ENCODE assay signal across 1 cellular context in the genomic region with DNA sequence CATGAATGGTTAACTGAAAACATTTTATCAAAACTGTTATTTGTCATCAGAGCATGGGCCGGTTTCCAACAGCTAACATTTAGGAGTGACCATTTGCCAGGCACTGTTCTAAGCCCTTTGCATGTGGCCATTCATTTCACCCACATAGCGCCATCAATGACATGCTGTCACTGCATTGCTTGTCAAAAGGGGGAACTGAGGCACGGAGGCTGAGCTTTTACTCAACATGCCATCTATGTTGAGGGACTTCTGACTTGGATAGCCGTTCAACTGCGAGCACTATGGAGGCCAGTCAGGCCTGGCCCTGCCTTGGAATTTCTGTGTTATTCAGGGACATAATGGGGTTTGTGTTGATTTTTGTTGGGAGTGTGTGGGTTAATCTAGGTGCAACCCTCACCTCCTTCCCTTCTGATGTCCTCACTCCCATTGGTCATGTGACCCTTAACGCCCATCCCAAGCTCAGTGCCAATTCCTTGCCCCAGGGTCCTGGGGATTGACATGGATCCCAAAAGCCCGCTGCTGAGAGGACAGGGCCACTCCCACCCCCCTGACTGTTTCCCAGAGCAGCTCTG.
TF ChIP-seq lines count a peak whose summit lies in the region.

No MANE protein-coding gene starts in this region.

TF ChIP-seq in HepG2, 621 proteins besides CTCF, POLR2A, EP300 and RAD21 (continued from another document):
- no peak for TF ChIP-seq ZC3H4 (CRISPR knock-in tag; IDR thresholded peaks at IDR 0.05; ENCODE audit: borderline replicate concordance)
- TF ChIP-seq, protein P1, sequence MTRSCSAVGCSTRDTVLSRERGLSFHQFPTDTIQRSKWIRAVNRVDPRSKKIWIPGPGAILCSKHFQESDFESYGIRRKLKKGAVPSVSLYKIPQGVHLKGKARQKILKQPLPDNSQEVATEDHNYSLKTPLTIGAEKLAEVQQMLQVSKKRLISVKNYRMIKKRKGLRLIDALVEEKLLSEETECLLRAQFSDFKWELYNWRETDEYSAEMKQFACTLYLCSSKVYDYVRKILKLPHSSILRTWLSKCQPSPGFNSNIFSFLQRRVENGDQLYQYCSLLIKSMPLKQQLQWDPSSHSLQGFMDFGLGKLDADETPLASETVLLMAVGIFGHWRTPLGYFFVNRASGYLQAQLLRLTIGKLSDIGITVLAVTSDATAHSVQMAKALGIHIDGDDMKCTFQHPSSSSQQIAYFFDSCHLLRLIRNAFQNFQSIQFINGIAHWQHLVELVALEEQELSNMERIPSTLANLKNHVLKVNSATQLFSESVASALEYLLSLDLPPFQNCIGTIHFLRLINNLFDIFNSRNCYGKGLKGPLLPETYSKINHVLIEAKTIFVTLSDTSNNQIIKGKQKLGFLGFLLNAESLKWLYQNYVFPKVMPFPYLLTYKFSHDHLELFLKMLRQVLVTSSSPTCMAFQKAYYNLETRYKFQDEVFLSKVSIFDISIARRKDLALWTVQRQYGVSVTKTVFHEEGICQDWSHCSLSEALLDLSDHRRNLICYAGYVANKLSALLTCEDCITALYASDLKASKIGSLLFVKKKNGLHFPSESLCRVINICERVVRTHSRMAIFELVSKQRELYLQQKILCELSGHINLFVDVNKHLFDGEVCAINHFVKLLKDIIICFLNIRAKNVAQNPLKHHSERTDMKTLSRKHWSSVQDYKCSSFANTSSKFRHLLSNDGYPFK (CRISPR knock-in tag; IDR thresholded peaks at IDR 0.05; ENCODE audit: borderline replicate concordance) = peak; percentile 38; the same call in 1 of the 2 replicates
- TF ChIP-seq, protein P2, sequence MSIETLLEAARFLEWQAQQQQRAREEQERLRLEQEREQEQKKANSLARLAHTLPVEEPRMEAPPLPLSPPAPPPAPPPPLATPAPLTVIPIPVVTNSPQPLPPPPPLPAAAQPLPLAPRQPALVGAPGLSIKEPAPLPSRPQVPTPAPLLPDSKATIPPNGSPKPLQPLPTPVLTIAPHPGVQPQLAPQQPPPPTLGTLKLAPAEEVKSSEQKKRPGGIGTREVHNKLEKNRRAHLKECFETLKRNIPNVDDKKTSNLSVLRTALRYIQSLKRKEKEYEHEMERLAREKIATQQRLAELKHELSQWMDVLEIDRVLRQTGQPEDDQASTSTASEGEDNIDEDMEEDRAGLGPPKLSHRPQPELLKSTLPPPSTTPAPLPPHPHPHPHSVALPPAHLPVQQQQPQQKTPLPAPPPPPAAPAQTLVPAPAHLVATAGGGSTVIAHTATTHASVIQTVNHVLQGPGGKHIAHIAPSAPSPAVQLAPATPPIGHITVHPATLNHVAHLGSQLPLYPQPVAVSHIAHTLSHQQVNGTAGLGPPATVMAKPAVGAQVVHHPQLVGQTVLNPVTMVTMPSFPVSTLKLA (IDR thresholded peaks at IDR 0.05) = no peak
- TF ChIP-seq, protein P3, sequence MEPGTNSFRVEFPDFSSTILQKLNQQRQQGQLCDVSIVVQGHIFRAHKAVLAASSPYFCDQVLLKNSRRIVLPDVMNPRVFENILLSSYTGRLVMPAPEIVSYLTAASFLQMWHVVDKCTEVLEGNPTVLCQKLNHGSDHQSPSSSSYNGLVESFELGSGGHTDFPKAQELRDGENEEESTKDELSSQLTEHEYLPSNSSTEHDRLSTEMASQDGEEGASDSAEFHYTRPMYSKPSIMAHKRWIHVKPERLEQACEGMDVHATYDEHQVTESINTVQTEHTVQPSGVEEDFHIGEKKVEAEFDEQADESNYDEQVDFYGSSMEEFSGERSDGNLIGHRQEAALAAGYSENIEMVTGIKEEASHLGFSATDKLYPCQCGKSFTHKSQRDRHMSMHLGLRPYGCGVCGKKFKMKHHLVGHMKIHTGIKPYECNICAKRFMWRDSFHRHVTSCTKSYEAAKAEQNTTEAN (CRISPR knock-in tag; conservative IDR thresholded peaks at IDR 0.05) = no peak
- no peak; the same call in 1 of the 2 replicates for TF ChIP-seq ZBTB21 (CRISPR knock-in tag; IDR thresholded peaks at IDR 0.05)
- TF ChIP-seq ZNF788 (CRISPR knock-in tag; IDR thresholded peaks at IDR 0.05; ENCODE audit: borderline replicate concordance) = no peak
- no peak for TF ChIP-seq MBD4 (IDR thresholded peaks at IDR 0.05; ENCODE audit: borderline replicate concordance, low read length)
- no peak for TF ChIP-seq SMARCE1 (IDR thresholded peaks at IDR 0.05; ENCODE audit: borderline replicate concordance)
- no peak for TF ChIP-seq CBFB (CRISPR knock-in tag; IDR thresholded peaks at IDR 0.05)
- no peak for TF ChIP-seq GABPA (IDR thresholded peaks at IDR 0.05; ENCODE audit: low read depth, low read length)
- TF ChIP-seq GABPA (CRISPR knock-in tag; IDR thresholded peaks at IDR 0.05; ENCODE audit: low read depth) = 0 out of 2 replicates have a peak, but pooled peaks have one; percentile 13
- 0 out of 2 replicates have a peak, but pooled peaks have one; percentile 56 for TF ChIP-seq ZNF619 (CRISPR knock-in tag; IDR thresholded peaks at IDR 0.05)
- TF ChIP-seq ZNF644 (CRISPR knock-in tag; IDR thresholded peaks at IDR 0.05; ENCODE audit: low read depth) = peak; percentile 26; the same call in 1 of the 2 replicates
- TF ChIP-seq ZNF431 (CRISPR knock-in tag; IDR thresholded peaks at IDR 0.05; ENCODE audit: borderline replicate concordance, low read depth) = no peak
- TF ChIP-seq, protein P4, sequence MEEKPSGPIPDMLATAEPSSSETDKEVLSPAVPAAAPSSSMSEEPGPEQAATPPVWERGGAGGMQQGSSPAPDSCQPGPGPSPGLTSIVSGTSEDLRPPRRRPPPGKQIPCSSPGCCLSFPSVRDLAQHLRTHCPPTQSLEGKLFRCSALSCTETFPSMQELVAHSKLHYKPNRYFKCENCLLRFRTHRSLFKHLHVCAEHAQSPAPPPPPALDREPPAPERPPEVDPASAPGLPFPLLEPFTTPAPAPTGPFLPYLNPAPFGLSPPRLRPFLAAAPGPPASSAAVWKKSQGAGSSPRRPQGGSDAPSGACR (CRISPR knock-in tag; IDR thresholded peaks at IDR 0.05) = peak; percentile 42; the same call in 1 of the 2 replicates
- TF ChIP-seq, protein P5, sequence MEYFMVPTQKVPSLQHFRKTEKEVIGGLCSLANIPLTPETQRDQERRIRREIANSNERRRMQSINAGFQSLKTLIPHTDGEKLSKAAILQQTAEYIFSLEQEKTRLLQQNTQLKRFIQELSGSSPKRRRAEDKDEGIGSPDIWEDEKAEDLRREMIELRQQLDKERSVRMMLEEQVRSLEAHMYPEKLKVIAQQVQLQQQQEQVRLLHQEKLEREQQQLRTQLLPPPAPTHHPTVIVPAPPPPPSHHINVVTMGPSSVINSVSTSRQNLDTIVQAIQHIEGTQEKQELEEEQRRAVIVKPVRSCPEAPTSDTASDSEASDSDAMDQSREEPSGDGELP (IDR thresholded peaks at IDR 0.05; ENCODE audit: borderline replicate concordance, low read depth) = no peak
- peak; percentile 44; the same call in 1 of the 2 replicates for TF ChIP-seq KDM2A (CRISPR knock-in tag; IDR thresholded peaks at IDR 0.05; ENCODE audit: borderline replicate concordance, low read depth)
- peak; percentile 77 for TF ChIP-seq SRSF1 (optimal IDR thresholded peaks at IDR 0.05; ENCODE audit: low read depth, low read length)
- TF ChIP-seq NPAS2 (CRISPR knock-in tag; IDR thresholded peaks at IDR 0.05; ENCODE audit: borderline replicate concordance) = no peak
- TF ChIP-seq, protein P6, sequence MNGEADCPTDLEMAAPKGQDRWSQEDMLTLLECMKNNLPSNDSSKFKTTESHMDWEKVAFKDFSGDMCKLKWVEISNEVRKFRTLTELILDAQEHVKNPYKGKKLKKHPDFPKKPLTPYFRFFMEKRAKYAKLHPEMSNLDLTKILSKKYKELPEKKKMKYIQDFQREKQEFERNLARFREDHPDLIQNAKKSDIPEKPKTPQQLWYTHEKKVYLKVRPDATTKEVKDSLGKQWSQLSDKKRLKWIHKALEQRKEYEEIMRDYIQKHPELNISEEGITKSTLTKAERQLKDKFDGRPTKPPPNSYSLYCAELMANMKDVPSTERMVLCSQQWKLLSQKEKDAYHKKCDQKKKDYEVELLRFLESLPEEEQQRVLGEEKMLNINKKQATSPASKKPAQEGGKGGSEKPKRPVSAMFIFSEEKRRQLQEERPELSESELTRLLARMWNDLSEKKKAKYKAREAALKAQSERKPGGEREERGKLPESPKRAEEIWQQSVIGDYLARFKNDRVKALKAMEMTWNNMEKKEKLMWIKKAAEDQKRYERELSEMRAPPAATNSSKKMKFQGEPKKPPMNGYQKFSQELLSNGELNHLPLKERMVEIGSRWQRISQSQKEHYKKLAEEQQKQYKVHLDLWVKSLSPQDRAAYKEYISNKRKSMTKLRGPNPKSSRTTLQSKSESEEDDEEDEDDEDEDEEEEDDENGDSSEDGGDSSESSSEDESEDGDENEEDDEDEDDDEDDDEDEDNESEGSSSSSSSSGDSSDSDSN (CRISPR knock-in tag; IDR thresholded peaks at IDR 0.05) = no peak; the same call in 1 of the 2 replicates
- TF ChIP-seq, protein P7, sequence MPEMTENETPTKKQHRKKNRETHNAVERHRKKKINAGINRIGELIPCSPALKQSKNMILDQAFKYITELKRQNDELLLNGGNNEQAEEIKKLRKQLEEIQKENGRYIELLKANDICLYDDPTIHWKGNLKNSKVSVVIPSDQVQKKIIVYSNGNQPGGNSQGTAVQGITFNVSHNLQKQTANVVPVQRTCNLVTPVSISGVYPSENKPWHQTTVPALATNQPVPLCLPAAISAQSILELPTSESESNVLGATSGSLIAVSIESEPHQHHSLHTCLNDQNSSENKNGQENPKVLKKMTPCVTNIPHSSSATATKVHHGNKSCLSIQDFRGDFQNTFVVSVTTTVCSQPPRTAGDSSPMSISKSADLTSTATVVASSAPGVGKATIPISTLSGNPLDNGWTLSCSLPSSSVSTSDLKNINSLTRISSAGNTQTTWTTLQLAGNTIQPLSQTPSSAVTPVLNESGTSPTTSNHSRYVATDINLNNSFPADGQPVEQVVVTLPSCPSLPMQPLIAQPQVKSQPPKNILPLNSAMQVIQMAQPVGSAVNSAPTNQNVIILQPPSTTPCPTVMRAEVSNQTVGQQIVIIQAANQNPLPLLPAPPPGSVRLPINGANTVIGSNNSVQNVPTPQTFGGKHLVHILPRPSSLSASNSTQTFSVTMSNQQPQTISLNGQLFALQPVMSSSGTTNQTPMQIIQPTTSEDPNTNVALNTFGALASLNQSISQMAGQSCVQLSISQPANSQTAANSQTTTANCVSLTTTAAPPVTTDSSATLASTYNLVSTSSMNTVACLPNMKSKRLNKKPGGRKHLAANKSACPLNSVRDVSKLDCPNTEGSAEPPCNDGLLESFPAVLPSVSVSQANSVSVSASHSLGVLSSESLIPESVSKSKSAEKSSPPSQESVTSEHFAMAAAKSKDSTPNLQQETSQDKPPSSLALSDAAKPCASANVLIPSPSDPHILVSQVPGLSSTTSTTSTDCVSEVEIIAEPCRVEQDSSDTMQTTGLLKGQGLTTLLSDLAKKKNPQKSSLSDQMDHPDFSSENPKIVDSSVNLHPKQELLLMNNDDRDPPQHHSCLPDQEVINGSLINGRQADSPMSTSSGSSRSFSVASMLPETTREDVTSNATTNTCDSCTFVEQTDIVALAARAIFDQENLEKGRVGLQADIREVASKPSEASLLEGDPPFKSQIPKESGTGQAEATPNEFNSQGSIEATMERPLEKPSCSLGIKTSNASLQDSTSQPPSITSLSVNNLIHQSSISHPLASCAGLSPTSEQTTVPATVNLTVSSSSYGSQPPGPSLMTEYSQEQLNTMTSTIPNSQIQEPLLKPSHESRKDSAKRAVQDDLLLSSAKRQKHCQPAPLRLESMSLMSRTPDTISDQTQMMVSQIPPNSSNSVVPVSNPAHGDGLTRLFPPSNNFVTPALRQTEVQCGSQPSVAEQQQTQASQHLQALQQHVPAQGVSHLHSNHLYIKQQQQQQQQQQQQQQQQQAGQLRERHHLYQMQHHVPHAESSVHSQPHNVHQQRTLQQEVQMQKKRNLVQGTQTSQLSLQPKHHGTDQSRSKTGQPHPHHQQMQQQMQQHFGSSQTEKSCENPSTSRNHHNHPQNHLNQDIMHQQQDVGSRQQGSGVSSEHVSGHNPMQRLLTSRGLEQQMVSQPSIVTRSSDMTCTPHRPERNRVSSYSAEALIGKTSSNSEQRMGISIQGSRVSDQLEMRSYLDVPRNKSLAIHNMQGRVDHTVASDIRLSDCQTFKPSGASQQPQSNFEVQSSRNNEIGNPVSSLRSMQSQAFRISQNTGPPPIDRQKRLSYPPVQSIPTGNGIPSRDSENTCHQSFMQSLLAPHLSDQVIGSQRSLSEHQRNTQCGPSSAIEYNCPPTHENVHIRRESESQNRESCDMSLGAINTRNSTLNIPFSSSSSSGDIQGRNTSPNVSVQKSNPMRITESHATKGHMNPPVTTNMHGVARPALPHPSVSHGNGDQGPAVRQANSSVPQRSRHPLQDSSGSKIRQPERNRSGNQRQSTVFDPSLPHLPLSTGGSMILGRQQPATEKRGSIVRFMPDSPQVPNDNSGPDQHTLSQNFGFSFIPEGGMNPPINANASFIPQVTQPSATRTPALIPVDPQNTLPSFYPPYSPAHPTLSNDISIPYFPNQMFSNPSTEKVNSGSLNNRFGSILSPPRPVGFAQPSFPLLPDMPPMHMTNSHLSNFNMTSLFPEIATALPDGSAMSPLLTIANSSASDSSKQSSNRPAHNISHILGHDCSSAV (CRISPR knock-in tag; IDR thresholded peaks at IDR 0.05; ENCODE audit: borderline replicate concordance) = no peak
- TF ChIP-seq ISL2 (CRISPR knock-in tag; IDR thresholded peaks at IDR 0.05) = no peak
- TF ChIP-seq CENPT (CRISPR knock-in tag; IDR thresholded peaks at IDR 0.05; ENCODE audit: low read depth) = no peak
- TF ChIP-seq ZNF562 (CRISPR knock-in tag; IDR thresholded peaks at IDR 0.05; ENCODE audit: borderline replicate concordance) = no peak
- no peak for TF ChIP-seq AKAP8 (CRISPR knock-in tag; IDR thresholded peaks at IDR 0.05)
- TF ChIP-seq, protein P8, sequence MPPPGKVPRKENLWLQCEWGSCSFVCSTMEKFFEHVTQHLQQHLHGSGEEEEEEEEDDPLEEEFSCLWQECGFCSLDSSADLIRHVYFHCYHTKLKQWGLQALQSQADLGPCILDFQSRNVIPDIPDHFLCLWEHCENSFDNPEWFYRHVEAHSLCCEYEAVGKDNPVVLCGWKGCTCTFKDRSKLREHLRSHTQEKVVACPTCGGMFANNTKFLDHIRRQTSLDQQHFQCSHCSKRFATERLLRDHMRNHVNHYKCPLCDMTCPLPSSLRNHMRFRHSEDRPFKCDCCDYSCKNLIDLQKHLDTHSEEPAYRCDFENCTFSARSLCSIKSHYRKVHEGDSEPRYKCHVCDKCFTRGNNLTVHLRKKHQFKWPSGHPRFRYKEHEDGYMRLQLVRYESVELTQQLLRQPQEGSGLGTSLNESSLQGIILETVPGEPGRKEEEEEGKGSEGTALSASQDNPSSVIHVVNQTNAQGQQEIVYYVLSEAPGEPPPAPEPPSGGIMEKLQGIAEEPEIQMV (CRISPR knock-in tag; IDR thresholded peaks at IDR 0.05; ENCODE audit: low read depth) = no peak
- TF ChIP-seq HDAC1 (CRISPR knock-in tag; IDR thresholded peaks at IDR 0.05) = no peak
TF ChIP-seq in HepG2: peak in this region for 28.
